ENCODE assay signal across 18 cellular contexts in the genomic region with DNA sequence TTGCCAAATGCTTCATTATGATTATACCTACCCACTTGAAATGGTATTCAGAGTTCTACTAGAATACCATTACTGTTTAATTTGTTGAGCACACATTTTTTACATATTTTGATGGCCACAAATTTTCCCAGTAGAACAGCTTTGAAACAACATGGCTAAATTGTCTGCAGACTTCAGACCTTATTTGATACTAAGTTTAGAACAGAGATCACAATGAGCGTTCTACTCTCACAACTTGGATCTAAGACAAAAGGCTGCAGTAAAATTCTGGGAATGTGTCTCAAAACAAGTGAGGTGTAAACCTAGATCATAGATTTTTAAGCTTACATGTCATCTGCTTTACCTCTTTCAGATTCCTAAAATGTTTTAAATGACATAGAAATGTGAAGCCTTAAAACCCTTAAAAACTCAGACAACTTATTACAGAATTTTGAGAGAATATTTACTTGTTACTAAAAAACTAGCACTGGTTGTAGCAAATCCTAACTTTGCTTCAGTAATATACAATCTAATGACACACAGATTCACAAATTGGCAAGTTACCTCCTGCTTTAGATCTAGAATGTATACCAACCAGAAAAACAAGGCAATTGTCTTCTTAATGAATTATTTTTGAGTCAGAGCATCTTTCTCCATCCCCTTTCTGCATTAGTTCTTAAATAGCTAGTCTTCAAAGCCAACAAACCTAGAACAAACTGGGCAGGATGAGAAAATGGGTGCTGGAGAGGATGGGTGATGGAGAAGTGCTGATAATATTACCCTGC.
DNase-seq lines count a peak whose midpoint lies in the region; ATAC-seq and TF ChIP-seq lines count a peak whose summit lies in the region.
"Had no signal": no experiment of that assay in that cellular context is flagged by ENCODE, and none has a peak within 500 bp of the region (broad histone marks: within the 10 kb centered on the region; RNA-seq: fewer than 3 reads in every experiment).

No MANE protein-coding gene starts in this region.

- no peaks in the 10 kb centered on the region for H3K79me2 ChIP-seq in mesendoderm (ENCODE audit: control insufficient read depth, insufficient read depth, low read length)

- DNase-seq in AG08395 (ENCODE audit: low spot score) (peak; percentile 70), choroid plexus epithelial cell (ENCODE audit: low read depth) (peak; percentile 77), mesendoderm (peak; percentile 7), foreskin melanocyte (no peak), left ventricle myocardium superior (no peak), ascending aorta (ENCODE audit: low spot score in 2 of 2) (no peak), NCI-H345 treated with DMSO at 0.1 percent for 48 hours (lab: John Stamatoyannopoulos, UW; ENCODE audit: unreplicated experiment) (no peak)
- DNase-seq: ACHN; activated CD8-positive, alpha-beta memory T cell treated with anti-CD3 and anti-CD28 coated beads, Interleukin-2, amount 50 U/mL, for 48 hours; activated naive CD4-positive, alpha-beta T cell treated with Interleukin-2 at 50 U/mL for 16 hours; caudate nucleus; glutamatergic neuron; MM.1S; NCI-H1694 treated with DMSO at 0.1 percent for 48 hours; NCI-H446 treated with DMSO at 0.1 percent for 48 hours; SHP77 treated with DMSO at 0.1 percent for 48 hours had no signal

- TF ChIP-seq CTCF in choroid plexus epithelial cell (conservative IDR thresholded peaks at IDR 0.05; ENCODE audit: low read depth, low read length) (no peak), ascending aorta (IDR thresholded peaks at IDR 0.05) (no peak)

- H3K9me3 ChIP-seq in ascending aorta: no peaks in the 10 kb centered on the region
- H3K9me3 ChIP-seq: right atrium auricular region had no signal

- no peak for ATAC-seq in left ventricle myocardium superior

- no peak overlapping the region for H2BK15ac ChIP-seq in mesendoderm (replicated peaks; ENCODE audit: low read depth)

- TF ChIP-seq EP300 in Ishikawa (IDR thresholded peaks at IDR 0.05; ENCODE audit: borderline replicate concordance): peak; percentile 33

- TF ChIP-seq RAD21 in Ishikawa (IDR thresholded peaks at IDR 0.05; ENCODE audit: low read depth): no peak

- H2BK5ac ChIP-seq in mesendoderm (ENCODE audit: low read length): no peak overlapping the region

- no peak overlapping the region for H2AK5ac ChIP-seq in mesendoderm (ENCODE audit: low read length)

- H3K56ac ChIP-seq in mesendoderm (ENCODE audit: low read length): no peak overlapping the region

- H3K79me1 ChIP-seq in mesendoderm (ENCODE audit: low read length): no peaks in the 10 kb centered on the region

- no peaks in the 10 kb centered on the region for H3K4me1 ChIP-seq in mesendoderm (ENCODE audit: control insufficient read depth, low read depth, low read length)
- H3K4me1 ChIP-seq in ascending aorta: no peaks in the 10 kb centered on the region
- H3K4me1 ChIP-seq: right atrium auricular region had no signal

- H3K4ac ChIP-seq in mesendoderm (ENCODE audit: low read depth, low read length): no peak overlapping the region

- no peak overlapping the region for H3K18ac ChIP-seq in mesendoderm (ENCODE audit: low read length)

- H3K36me3 ChIP-seq in mesendoderm (ENCODE audit: control insufficient read depth, insufficient read depth, low read length) (no peaks in the 10 kb centered on the region), ascending aorta (no peaks in the 10 kb centered on the region)
- H3K36me3 ChIP-seq: right atrium auricular region had no signal

- intact Hi-C loops in left ventricle myocardium superior (cut with micrococcal nuclease): no loop called here
- intact Hi-C loops in ascending aorta (cut with DNase I): no loop called here

- no peaks in the 10 kb centered on the region for H3K27me3 ChIP-seq in mesendoderm (ENCODE audit: insufficient read depth, low read length, poor library complexity)
- H3K27me3 ChIP-seq in ascending aorta: no peaks in the 10 kb centered on the region
- H3K27me3 ChIP-seq: right atrium auricular region had no signal

- no peak overlapping the region for H3K9ac ChIP-seq in mesendoderm (ENCODE audit: low read length)

- H3K4me2 ChIP-seq in mesendoderm (ENCODE audit: low read length): no peak overlapping the region

- no peak overlapping the region for H2BK120ac ChIP-seq in mesendoderm (ENCODE audit: low read depth, low read length)

- WGBS in mesendoderm (ENCODE audit: extremely low coverage, insufficient coverage, low lambda C conversion rate): no CpG with 5 or more reads among the region's 1 CpG

- H3K23ac ChIP-seq in mesendoderm (ENCODE audit: low read length): no peak overlapping the region

- H3K4me3 ChIP-seq in choroid plexus epithelial cell (ENCODE audit: low read depth, low read length) (no peak overlapping the region), mesendoderm (ENCODE audit: low read length) (no peak overlapping the region), ascending aorta (no peak overlapping the region)
- H3K4me3 ChIP-seq: right atrium auricular region had no signal

- no peak overlapping the region for H3K27ac ChIP-seq in mesendoderm (ENCODE audit: low read depth, low read length)
- no peak overlapping the region for H3K27ac ChIP-seq in ascending aorta
- H3K27ac ChIP-seq: right atrium auricular region had no signal

- H4K8ac ChIP-seq in mesendoderm (ENCODE audit: low read depth, low read length): no peak overlapping the region

- no peak overlapping the region for H4K5ac ChIP-seq in mesendoderm (ENCODE audit: low read length)

TF ChIP-seq in Ishikawa, 13 proteins besides CTCF, POLR2A, EP300 and RAD21:
- TF ChIP-seq TAF1 (IDR thresholded peaks at IDR 0.05; ENCODE audit: low read depth): no peak
- TF ChIP-seq, protein P1, sequence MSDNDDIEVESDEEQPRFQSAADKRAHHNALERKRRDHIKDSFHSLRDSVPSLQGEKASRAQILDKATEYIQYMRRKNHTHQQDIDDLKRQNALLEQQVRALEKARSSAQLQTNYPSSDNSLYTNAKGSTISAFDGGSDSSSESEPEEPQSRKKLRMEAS (IDR thresholded peaks at IDR 0.05): no peak
- no peak for TF ChIP-seq TCF12 (IDR thresholded peaks at IDR 0.05; ENCODE audit: low read depth)
- no peak for TF ChIP-seq CREB1 (IDR thresholded peaks at IDR 0.05; ENCODE audit: low read depth)
- peak; percentile 46 for TF ChIP-seq TEAD4 (IDR thresholded peaks at IDR 0.05)
- no peak for TF ChIP-seq ZBTB7A (IDR thresholded peaks at IDR 0.05; ENCODE audit: low read depth)
- TF ChIP-seq, protein P2, sequence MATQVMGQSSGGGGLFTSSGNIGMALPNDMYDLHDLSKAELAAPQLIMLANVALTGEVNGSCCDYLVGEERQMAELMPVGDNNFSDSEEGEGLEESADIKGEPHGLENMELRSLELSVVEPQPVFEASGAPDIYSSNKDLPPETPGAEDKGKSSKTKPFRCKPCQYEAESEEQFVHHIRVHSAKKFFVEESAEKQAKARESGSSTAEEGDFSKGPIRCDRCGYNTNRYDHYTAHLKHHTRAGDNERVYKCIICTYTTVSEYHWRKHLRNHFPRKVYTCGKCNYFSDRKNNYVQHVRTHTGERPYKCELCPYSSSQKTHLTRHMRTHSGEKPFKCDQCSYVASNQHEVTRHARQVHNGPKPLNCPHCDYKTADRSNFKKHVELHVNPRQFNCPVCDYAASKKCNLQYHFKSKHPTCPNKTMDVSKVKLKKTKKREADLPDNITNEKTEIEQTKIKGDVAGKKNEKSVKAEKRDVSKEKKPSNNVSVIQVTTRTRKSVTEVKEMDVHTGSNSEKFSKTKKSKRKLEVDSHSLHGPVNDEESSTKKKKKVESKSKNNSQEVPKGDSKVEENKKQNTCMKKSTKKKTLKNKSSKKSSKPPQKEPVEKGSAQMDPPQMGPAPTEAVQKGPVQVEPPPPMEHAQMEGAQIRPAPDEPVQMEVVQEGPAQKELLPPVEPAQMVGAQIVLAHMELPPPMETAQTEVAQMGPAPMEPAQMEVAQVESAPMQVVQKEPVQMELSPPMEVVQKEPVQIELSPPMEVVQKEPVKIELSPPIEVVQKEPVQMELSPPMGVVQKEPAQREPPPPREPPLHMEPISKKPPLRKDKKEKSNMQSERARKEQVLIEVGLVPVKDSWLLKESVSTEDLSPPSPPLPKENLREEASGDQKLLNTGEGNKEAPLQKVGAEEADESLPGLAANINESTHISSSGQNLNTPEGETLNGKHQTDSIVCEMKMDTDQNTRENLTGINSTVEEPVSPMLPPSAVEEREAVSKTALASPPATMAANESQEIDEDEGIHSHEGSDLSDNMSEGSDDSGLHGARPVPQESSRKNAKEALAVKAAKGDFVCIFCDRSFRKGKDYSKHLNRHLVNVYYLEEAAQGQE (IDR thresholded peaks at IDR 0.05; ENCODE audit: low read depth): no peak

Comparison
In these comparisons a context has a peak if more than half of its experiments do, and no peak if none do; other contexts are left out.
1. DNase-seq: peak in AG08395 (single experiment), choroid plexus epithelial cell (single experiment) and mesendoderm (single experiment); none in foreskin melanocyte (single experiment), left ventricle myocardium superior (single experiment), ascending aorta (0 of 2) and NCI-H345 treated with DMSO at 0.1 percent for 48 hours (single experiment).